In the genomic region with DNA sequence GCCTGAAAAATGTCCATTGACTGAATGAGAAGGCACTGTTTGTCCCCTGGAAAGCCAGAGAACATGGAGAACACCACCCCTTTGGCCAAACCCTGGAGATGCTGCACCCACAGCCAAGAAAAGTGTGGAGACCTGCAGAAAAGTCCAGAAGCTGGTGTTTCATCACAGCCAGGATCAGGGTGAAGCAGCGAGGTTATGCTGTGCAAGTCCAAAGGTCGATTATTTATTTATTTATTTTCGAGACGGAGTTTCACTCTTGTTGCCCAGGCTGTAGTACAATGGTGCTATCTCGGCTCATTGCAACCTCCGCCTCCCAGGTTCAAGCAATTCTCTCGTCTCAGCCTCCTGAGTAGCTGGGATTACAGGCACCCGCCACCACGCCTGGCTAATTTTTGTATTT, we compare ENCODE assay signal across 26 cellular contexts. TPM values are rescaled to one million over a fixed set of nuclear protein-coding genes. Genes with fewer than 3 reads are reported as not detected.
DNase-seq lines count a peak whose midpoint lies in the region; ATAC-seq and TF ChIP-seq lines count a peak whose summit lies in the region.
"Had no signal": no experiment of that assay in that cellular context is flagged by ENCODE, and none has a peak within 500 bp of the region (broad histone marks: within the 10 kb centered on the region; RNA-seq: fewer than 3 reads in every experiment).

No MANE protein-coding gene starts in this region.

- intact Hi-C loops in left ventricle myocardium superior (cut with micrococcal nuclease) (no loop called here), left cardiac atrium (cut with DNase I) (no loop called here), colonic mucosa (cut with DNase I) (no loop called here)

- no peak overlapping the region for H3K23ac ChIP-seq in mesendoderm (ENCODE audit: low read length)

- TF ChIP-seq CTCF in colonic mucosa (IDR thresholded peaks at IDR 0.05) = no peak

- no peak overlapping the region for H2AK5ac ChIP-seq in mesendoderm (ENCODE audit: low read length)

- H3K9ac ChIP-seq in colonic mucosa (ENCODE audit: low read depth in 2 of 2, low read length in 2 of 2) (no peak overlapping the region), mesendoderm (ENCODE audit: low read length) (no peak overlapping the region)

- DNase-seq in left ventricle myocardium superior (no peak), left cardiac atrium (no peak), colonic mucosa (peak; percentile 40), mesendoderm (no peak), amniotic stem cell (lab: John Stamatoyannopoulos, UW) (no peak), retina (no peak), SIG-M5 (lab: John Stamatoyannopoulos, UW) (no peak)
- DNase-seq: activated CD4-positive, alpha-beta T cell treated with anti-CD3 and anti-CD28 coated beads for 4 hours; activated CD8-positive, alpha-beta T cell treated with anti-CD3 and anti-CD28 coated beads, Interleukin-2, amount 10 ng/mL, durations not matched to agents 7 days and 5 days; activated naive CD4-positive, alpha-beta T cell treated with anti-CD3 and anti-CD28 coated beads, Interleukin-2, amount 10 ng/mL, durations not matched to agents 7 days and 5 days; AML-193; CD8-positive, alpha-beta T cell; Karpas-422; naive thymus-derived CD8-positive, alpha-beta T cell; NCI-H1417 treated with DMSO at 0.1 percent for 48 hours; NCI-H2029 treated with DMSO at 0.1 percent for 48 hours; NCI-H526 treated with DMSO at 0.1 percent for 48 hours; psoas muscle; stimulated activated naive CD4-positive, alpha-beta T cell had no signal

- no peaks in the 10 kb centered on the region for H3K79me1 ChIP-seq in mesendoderm (ENCODE audit: low read length)

- no CpG with 5 or more reads among the region's 9 CpGs for WGBS in mesendoderm (ENCODE audit: extremely low coverage, insufficient coverage, low lambda C conversion rate)

- no peak overlapping the region for H2BK5ac ChIP-seq in mesendoderm (ENCODE audit: low read length)

- H3K79me2 ChIP-seq in mesendoderm (ENCODE audit: control insufficient read depth, insufficient read depth, low read length) = no peaks in the 10 kb centered on the region

- H3K18ac ChIP-seq in mesendoderm (ENCODE audit: low read length) = no peak overlapping the region

- H3K4me2 ChIP-seq in mesendoderm (ENCODE audit: low read length) = no peak overlapping the region
- H3K4me2 ChIP-seq: GM23338 had no signal

- no peak overlapping the region for H2BK15ac ChIP-seq in mesendoderm (replicated peaks; ENCODE audit: low read depth)

- peak overlapping the region; percentile 15 for H3K56ac ChIP-seq in mesendoderm (ENCODE audit: low read length)

- ATAC-seq in left ventricle myocardium superior (peak; percentile 17), left cardiac atrium (no peak), HG03432 (IDR thresholded peaks at IDR 0.05; ENCODE audit: unreplicated experiment) (no peak)
- ATAC-seq: activated CD8-positive, alpha-beta T cell treated with anti-CD3 and anti-CD28 coated beads, Interleukin-2, amount 10 ng/mL, durations not matched to agents 7 days and 5 days; activated T-helper 17 cell treated with anti-CD3 and anti-CD28 coated beads, Interleukin-2, amount 50 U/mL, for 72 hours; CD8-positive, alpha-beta T cell; naive thymus-derived CD8-positive, alpha-beta T cell had no signal

- H3K27me3 ChIP-seq in colonic mucosa (no peaks in the 10 kb centered on the region), mesendoderm (ENCODE audit: insufficient read depth, low read length, poor library complexity) (no peaks in the 10 kb centered on the region)
- H3K27me3 ChIP-seq: adrenal gland, vagina had no signal

- H3K4me1 ChIP-seq in colonic mucosa (no peaks in the 10 kb centered on the region), mesendoderm (ENCODE audit: control insufficient read depth, low read depth, low read length) (peaks cover 1% of the 10 kb centered on the region)
- H3K4me1 ChIP-seq: psoas muscle had no signal

- no peak overlapping the region for H3K4ac ChIP-seq in mesendoderm (ENCODE audit: low read depth, low read length)

- no peak overlapping the region for H4K8ac ChIP-seq in mesendoderm (ENCODE audit: low read depth, low read length)

- H2BK120ac ChIP-seq in mesendoderm (ENCODE audit: low read depth, low read length) = no peak overlapping the region

- no peaks in the 10 kb centered on the region for H3K36me3 ChIP-seq in colonic mucosa
- H3K36me3 ChIP-seq in mesendoderm (ENCODE audit: control insufficient read depth, insufficient read depth, low read length) = no peaks in the 10 kb centered on the region
- H3K36me3 ChIP-seq: adrenal gland, vagina had no signal

- H4K5ac ChIP-seq in mesendoderm (ENCODE audit: low read length) = no peak overlapping the region

- H3K27ac ChIP-seq in colonic mucosa = no peak overlapping the region
- H3K27ac ChIP-seq in mesendoderm (ENCODE audit: low read depth, low read length) = no peak overlapping the region
- H3K27ac ChIP-seq: psoas muscle, skin epidermis, vagina had no signal

- no peaks in the 10 kb centered on the region for H3K9me3 ChIP-seq in colonic mucosa
- H3K9me3 ChIP-seq: adrenal gland, psoas muscle, vagina had no signal

- H3K4me3 ChIP-seq in colonic mucosa (no peak overlapping the region), mesendoderm (ENCODE audit: low read length) (no peak overlapping the region)
- H3K4me3 ChIP-seq: adrenal gland, GM12878, GM23338, psoas muscle, skin epidermis, vagina had no signal

RNA-seq across cellular contexts. Expression of gene CTSH, which starts 5.5 kb away (rescaled TPM):
- total RNA-seq in left ventricle myocardium superior (72.3 TPM), left cardiac atrium (10 to 100 TPM; 41.6 to 74.3 TPM), colonic mucosa (10 to 100 TPM; 34.4 to 58.5 TPM)
- 10.9 TPM for polyA plus RNA-seq in mesendoderm (2013, experiment 1 of 2)
- 10.6 TPM for polyA plus RNA-seq in mesendoderm (2013, experiment 2 of 2)
